Comparison of ENCODE assay signal across 20 cellular contexts in genomic region chrX:133658244-133658911, GRCh38.
DNase-seq lines count a peak whose midpoint lies in the region; ATAC-seq, FAIRE-seq and TF ChIP-seq lines count a peak whose summit lies in the region.
"Had no signal": no experiment of that assay in that cellular context is flagged by ENCODE, and none has a peak within 500 bp of the region (broad histone marks: within the 10 kb centered on the region; RNA-seq: fewer than 3 reads in every experiment).

No MANE protein-coding gene starts in this region.

- H3K4me1 ChIP-seq in HepG2 (ENCODE audit: insufficient read depth, low read length) (peaks cover 10% of the 10 kb centered on the region; the same call in 1 of the 2 replicates), right lobe of liver (no peaks in the 10 kb centered on the region), body of pancreas (peaks cover 57% of the 10 kb centered on the region)

- no peaks in the 10 kb centered on the region for H3K27me3 Mint-ChIP-seq in nephron (ENCODE audit: low read depth)

- H3K9me3 Mint-ChIP-seq in nephron: no peaks in the 10 kb centered on the region
- H3K9me3 Mint-ChIP-seq: CD8-positive, alpha-beta memory T cell had no signal

- no TSS peak for BruUV-seq in HepG2 (replicated peaks; lab: Mats Ljungman, UMichigan)

- no peak overlapping the region for H3K4me3 ChIP-seq in HepG2 (replicated peaks in 1 of 3; ENCODE audit: insufficient read depth in 1 of 3, low read depth in 2 of 3, low read length in 3 of 3)
- no peak overlapping the region for H3K4me3 ChIP-seq in right lobe of liver
- no peak overlapping the region for H3K4me3 ChIP-seq in body of pancreas
- no peak overlapping the region for H3K4me3 ChIP-seq in MG63

- no peak overlapping the region for H3K27ac ChIP-seq in HepG2 (ENCODE audit: extremely low read length, insufficient read depth, low read length)
- no peak overlapping the region for H3K27ac ChIP-seq in right lobe of liver
- H3K27ac ChIP-seq in body of pancreas: peak overlapping the region; percentile 69 to 84 (median 74)
- H3K27ac ChIP-seq: C4-2B had no signal

- in situ Hi-C loops in HepG2 (cut with HindIII; ENCODE audit: extremely low pct_ligation_motif_present, low pct_unique_long_range_greater_than_20kb): no loop called here
- in situ Hi-C loops in GM13977 (cut with MboI; ENCODE audit: low pct_unique_long_range_greater_than_20kb, low sequenced_read_pairs, unreplicated experiment): loop anchor here (25.0 kb wide), 1 partner anchor 671 kb away; no protein-coding TSS in a partner anchor

- H3K27ac Mint-ChIP-seq in nephron: peak overlapping the region in 2 of 3 experiments; percentile 85 to 86

- TF ChIP-seq POLR2A in HepG2 (IDR thresholded peaks at IDR 0.05; ENCODE audit: insufficient read depth in 1 of 2, low read depth in 2 of 2, low read length in 2 of 2) (no peak), right lobe of liver (IDR thresholded peaks at IDR 0.05) (no peak), body of pancreas (IDR thresholded peaks at IDR 0.05) (no peak)

- TF ChIP-seq EP300 in HepG2 (IDR thresholded peaks at IDR 0.05; ENCODE audit: low read depth in 2 of 2, low read length in 2 of 2): no peak
- TF ChIP-seq EP300 in HepG2 (CRISPR knock-in tag; IDR thresholded peaks at IDR 0.05; ENCODE audit: borderline replicate concordance): no peak

- peaks cover 33% of the 10 kb centered on the region for H3K36me3 Mint-ChIP-seq in nephron (ENCODE audit: low read depth)
- H3K36me3 Mint-ChIP-seq: CD8-positive, alpha-beta memory T cell had no signal

- no peak for DNase-seq in HepG2 (ENCODE audit: low spot score)
- no peak for DNase-seq in right lobe of liver
- no peak for DNase-seq in body of pancreas
- no peak for DNase-seq in GM13977 (ENCODE audit: low spot score)
- DNase-seq in activated CD4-positive, alpha-beta T cell treated with anti-CD3 and anti-CD28 coated beads for 4 hours: no peak
- no peak for DNase-seq in MG63
- DNase-seq: CD8-positive, alpha-beta memory T cell; EL; H7; KBM-7; NCI-H1092; NCI-H1436; NCI-H1930; NCI-H226; NCI-H510A treated with DMSO at 0.1 percent for 48 hours; NCI-H82; OCI-M1; Right ventricle myocardium superior had no signal

- no peak overlapping the region for H2AFZ ChIP-seq in HepG2 (ENCODE audit: low read length)

- no peak overlapping the region for H3K4me3 Mint-ChIP-seq in nephron
- H3K4me3 Mint-ChIP-seq: CD8-positive, alpha-beta memory T cell had no signal

- CTCF ChIA-PET in HepG2 (lab: Yijun Ruan, JAX; ENCODE audit: low intra/inter-chr PET ratio, low total read pairs): no interaction called here

- H3K4me2 ChIP-seq in HepG2 (ENCODE audit: low read depth, low read length): no peak overlapping the region

- peaks cover 11 to 50% of the 10 kb centered on the region in 2 experiments for H3K36me3 ChIP-seq in HepG2 (replicated peaks in 1 of 2; ENCODE audit: control insufficient read depth in 1 of 2, insufficient read depth in 2 of 2, low read length in 2 of 2)
- H3K36me3 ChIP-seq in right lobe of liver: no peaks in the 10 kb centered on the region
- no peaks in the 10 kb centered on the region for H3K36me3 ChIP-seq in body of pancreas (replicated peaks in 1 of 2; ENCODE audit: insufficient read depth in 1 of 2, low read depth in 2 of 2)
- no peaks in the 10 kb centered on the region for H3K36me3 ChIP-seq in MG63

- TF ChIP-seq CTCF in HepG2 (CRISPR knock-in tag; IDR thresholded peaks at IDR 0.05): no peak
- no peak for TF ChIP-seq CTCF in right lobe of liver (IDR thresholded peaks at IDR 0.05)
- no peak for TF ChIP-seq CTCF in body of pancreas (IDR thresholded peaks at IDR 0.05)
- TF ChIP-seq CTCF in nephron (IDR thresholded peaks at IDR 0.05; ENCODE audit: unreplicated experiment in 3 of 3): no peak
- TF ChIP-seq CTCF in GM13977 (IDR thresholded peaks at IDR 0.05; ENCODE audit: extremely low read depth, insufficient read depth, missing control alignments): no peak

- H3K4me1 Mint-ChIP-seq in nephron: peaks cover 39% of the 10 kb centered on the region
- H3K4me1 Mint-ChIP-seq: CD8-positive, alpha-beta memory T cell had no signal

- no peak overlapping the region for H3K9ac ChIP-seq in HepG2 (ENCODE audit: insufficient read depth, low read depth, low read length)

- H3K27me3 ChIP-seq in HepG2 (ENCODE audit: control insufficient read depth in 1 of 2, insufficient read depth in 2 of 2, low read length in 2 of 2) (no peaks in the 10 kb centered on the region), right lobe of liver (no peaks in the 10 kb centered on the region), body of pancreas (no peaks in the 10 kb centered on the region), MG63 (no peaks in the 10 kb centered on the region)

- H3K79me2 ChIP-seq in HepG2 (ENCODE audit: insufficient read depth, low read length): no peaks in the 10 kb centered on the region

- no peak for FAIRE-seq in HepG2 (lab: Jason Lieb, UNC)

- TF ChIP-seq RAD21 in HepG2 (CRISPR knock-in tag; IDR thresholded peaks at IDR 0.05): no peak

- WGBS in HepG2 (ENCODE audit: low lambda C conversion rate): 100% methylated on average over 3 of the region's 3 CpGs
- WGBS in right lobe of liver (ENCODE audit: insufficient coverage, low coverage, low lambda C conversion rate, missing lambda C conversion rate): 51% methylated on average over 3 of the region's 3 CpGs
- WGBS in body of pancreas, 2 donors: 9 to 27% methylated on average over 3 of the region's 3 CpGs

- intact Hi-C loops in HepG2 (cut with micrococcal nuclease; ENCODE audit: unreplicated experiment) (no loop called here), right lobe of liver (cut with DNase I) (no loop called here), body of pancreas (cut with DNase I) (no loop called here)

- H4K20me1 ChIP-seq in HepG2 (ENCODE audit: insufficient read depth, low read length): peaks cover 21% of the 10 kb centered on the region

- H3K9me3 ChIP-seq in HepG2 (ENCODE audit: low read length) (no peaks in the 10 kb centered on the region), right lobe of liver (no peaks in the 10 kb centered on the region), body of pancreas (no peaks in the 10 kb centered on the region), MG63 (no peaks in the 10 kb centered on the region)

- POLR2A ChIA-PET in HepG2 (lab: Yijun Ruan, JAX): no interaction called here

- ATAC-seq in HepG2: no peak
- ATAC-seq in right lobe of liver: no peak
- peak; percentile 83 for ATAC-seq in body of pancreas

TF ChIP-seq in HepG2, 621 proteins besides CTCF, POLR2A, EP300 and RAD21:
- TF ChIP-seq KLF9 (CRISPR knock-in tag; IDR thresholded peaks at IDR 0.05; ENCODE audit: low read depth): no peak
- TF ChIP-seq RBM22 (optimal IDR thresholded peaks at IDR 0.05; ENCODE audit: low read length): peak; percentile 32

Comparison
In these comparisons a context has a peak if more than half of its experiments do, and no peak if none do; other contexts are left out.
1. H3K27ac ChIP-seq: peak in body of pancreas (4 of 4); none in HepG2 (single experiment) and right lobe of liver (0 of 3).